ENCODE assay signal across 1 cellular context in the genomic region with DNA sequence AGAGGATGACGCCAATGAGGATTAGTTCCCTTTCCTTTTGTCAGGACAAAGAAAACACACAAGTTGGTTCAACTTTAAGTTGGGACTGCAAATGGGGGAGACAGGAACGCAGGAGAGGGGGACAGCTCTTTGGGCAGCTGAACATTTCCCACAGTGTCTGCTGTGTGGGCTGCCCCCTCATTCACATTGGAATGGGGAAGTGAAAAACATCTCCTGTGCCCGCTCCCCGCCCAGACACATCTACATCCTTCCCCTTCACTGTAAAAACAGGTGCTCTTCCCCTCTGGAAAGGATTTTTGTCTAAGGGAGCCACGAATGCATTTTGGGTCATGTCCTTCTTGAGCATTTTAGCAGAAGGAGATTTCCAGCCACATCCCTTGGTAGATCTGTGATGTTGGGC.
TF ChIP-seq lines count a peak whose summit lies in the region.

No MANE protein-coding gene starts in this region.

TF ChIP-seq in HepG2, 621 proteins besides CTCF, POLR2A, EP300 and RAD21 (continued from another document):
- TF ChIP-seq STAT6 (CRISPR knock-in tag; IDR thresholded peaks at IDR 0.05; ENCODE audit: borderline replicate concordance) (no peak), ZBTB34 (CRISPR knock-in tag; IDR thresholded peaks at IDR 0.05) (no peak)
TF ChIP-seq in HepG2: peak in this region for 0.
